In the genomic region with DNA sequence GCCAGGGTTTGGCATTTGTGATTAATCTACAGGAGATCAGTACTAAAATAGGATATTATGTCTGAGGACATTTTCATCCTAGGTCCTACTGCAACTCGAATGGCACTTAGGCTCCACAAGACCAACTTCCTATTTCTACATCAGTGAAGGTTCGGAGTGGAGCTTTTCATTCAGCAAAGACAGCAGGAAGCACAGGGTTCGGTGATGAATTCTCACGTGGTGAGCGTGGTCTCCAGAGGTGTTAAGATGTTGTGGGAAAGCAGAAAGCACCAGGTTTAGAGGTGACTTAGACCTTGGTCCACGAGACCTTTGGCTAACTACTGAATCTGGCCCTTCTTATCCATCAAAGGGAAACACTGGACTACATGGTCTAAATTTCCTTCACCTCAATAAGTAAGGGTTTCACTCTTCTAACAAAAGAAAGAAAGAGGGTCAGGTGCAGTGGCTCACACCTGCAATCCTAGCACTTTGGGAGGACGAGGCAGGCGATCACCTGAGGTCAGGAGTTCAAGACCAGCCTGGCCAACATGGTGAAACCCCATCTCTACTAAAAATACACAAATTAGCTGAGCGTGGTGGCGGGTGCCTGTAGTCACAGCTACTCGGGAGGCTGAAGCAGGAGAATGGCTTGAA, we compare ENCODE assay signal across 12 cellular contexts. TPM values are rescaled to one million over a fixed set of nuclear protein-coding genes. Genes with fewer than 3 reads are reported as not detected.
A peak's percentile ranks its signal among the peaks of the same experiment; 100 is the strongest.
DNase-seq lines count a peak whose midpoint lies in the region; ATAC-seq and TF ChIP-seq lines count a peak whose summit lies in the region.
"Had no signal": no experiment of that assay in that cellular context is flagged by ENCODE, and none has a peak within 500 bp of the region (broad histone marks: within the 10 kb centered on the region; RNA-seq: fewer than 3 reads in every experiment).

No MANE protein-coding gene starts in this region.

- no peaks in the 10 kb centered on the region for H3K27me3 ChIP-seq in CD8-positive, alpha-beta T cell (ENCODE audit: insufficient read depth, low read length)

- no peaks in the 10 kb centered on the region for H3K27me3 Mint-ChIP-seq in CD8-positive, alpha-beta T cell (ENCODE audit: low read depth)
- no peaks in the 10 kb centered on the region for H3K27me3 Mint-ChIP-seq in activated T-helper 17 cell treated with anti-CD3 and anti-CD28 coated beads, Interleukin-2, amount 50 U/mL, for 72 hours
- H3K27me3 Mint-ChIP-seq in natural killer cell (ENCODE audit: low read depth in 2 of 2), result no peaks in the 10 kb centered on the region

- ATAC-seq in CD8-positive, alpha-beta T cell, result peak; percentile 53
- peak; percentile 34 for ATAC-seq in activated T-helper 17 cell treated with anti-CD3 and anti-CD28 coated beads, Interleukin-2, amount 50 U/mL, for 72 hours (replicated peaks)
- ATAC-seq in natural killer cell (peak; percentile 75 to 92 (median 85)), left lobe of liver (no peak)
- ATAC-seq: HCT116 had no signal

- H3K9me3 Mint-ChIP-seq in CD8-positive, alpha-beta T cell, result no peaks in the 10 kb centered on the region
- H3K9me3 Mint-ChIP-seq in activated T-helper 17 cell treated with anti-CD3 and anti-CD28 coated beads, Interleukin-2, amount 50 U/mL, for 72 hours, result no peaks in the 10 kb centered on the region
- no peaks in the 10 kb centered on the region for H3K9me3 Mint-ChIP-seq in natural killer cell

- POLR2A ChIA-PET in CD8-positive, alpha-beta T cell (lab: Charles Lee), result no interaction called here

- peak in 6 of 7 experiments; percentile 21 to 58 (median 39) for DNase-seq in CD8-positive, alpha-beta T cell
- DNase-seq in MV-4-11 (lab: John Stamatoyannopoulos, UW), result peak; percentile 67
- peak; percentile 71 for DNase-seq in natural killer cell
- no peak for DNase-seq in glomerular visceral epithelial cell (ENCODE audit: extremely low spot score)
- no peak for DNase-seq in GM19238 (ENCODE audit: insufficient read length, low spot score)
- no peak for DNase-seq in left lobe of liver (ENCODE audit: low spot score)
- no peak for DNase-seq in NCI-H774 (lab: John Stamatoyannopoulos, UW)
- DNase-seq: DMS79, NCI-H2081 treated with DMSO at 0.1 percent for 48 hours, SW 1271 had no signal

- intact Hi-C loops in CD8-positive, alpha-beta T cell (cut with DNase I, micrococcal nuclease), result loop anchor here in 1 of 2 experiments (2.0 kb wide), 1 partner anchor 14 kb away; a partner anchor contains a TSS
- intact Hi-C loops in natural killer cell (cut with micrococcal nuclease), result loop anchor here (1.0 kb wide), 1 partner anchor 12 kb away; no protein-coding TSS in a partner anchor

- H3K36me3 Mint-ChIP-seq in CD8-positive, alpha-beta T cell, result no peaks in the 10 kb centered on the region
- no peaks in the 10 kb centered on the region for H3K36me3 Mint-ChIP-seq in activated T-helper 17 cell treated with anti-CD3 and anti-CD28 coated beads, Interleukin-2, amount 50 U/mL, for 72 hours (ENCODE audit: low read depth)
- no peaks in the 10 kb centered on the region for H3K36me3 Mint-ChIP-seq in natural killer cell

- no peaks in the 10 kb centered on the region for H3K36me3 ChIP-seq in CD8-positive, alpha-beta T cell (ENCODE audit: insufficient read depth, low read length)

- H3K9me3 ChIP-seq in CD8-positive, alpha-beta T cell (ENCODE audit: low read length), result no peaks in the 10 kb centered on the region

- H3K4me1 Mint-ChIP-seq in CD8-positive, alpha-beta T cell (ENCODE audit: low read depth), result peaks cover 20% of the 10 kb centered on the region
- peaks cover 15% of the 10 kb centered on the region for H3K4me1 Mint-ChIP-seq in activated T-helper 17 cell treated with anti-CD3 and anti-CD28 coated beads, Interleukin-2, amount 50 U/mL, for 72 hours
- peaks cover 41 to 44% of the 10 kb centered on the region in 2 donors for H3K4me1 Mint-ChIP-seq in natural killer cell

- no peak for TF ChIP-seq CTCF in CD8-positive, alpha-beta T cell (IDR thresholded peaks at IDR 0.05)
- no peak for TF ChIP-seq CTCF in natural killer cell (IDR thresholded peaks at IDR 0.05)

- peaks cover 16% of the 10 kb centered on the region for H3K4me1 ChIP-seq in CD8-positive, alpha-beta T cell (ENCODE audit: insufficient read depth, low read length)

- no peak overlapping the region for H3K27ac ChIP-seq in CD8-positive, alpha-beta T cell (ENCODE audit: low read depth, low read length)

- no peak overlapping the region for H3K4me3 ChIP-seq in CD8-positive, alpha-beta T cell (ENCODE audit: low read depth, low read length)

- peak overlapping the region; percentile 77 for H3K27ac Mint-ChIP-seq in CD8-positive, alpha-beta T cell
- H3K27ac Mint-ChIP-seq in activated T-helper 17 cell treated with anti-CD3 and anti-CD28 coated beads, Interleukin-2, amount 50 U/mL, for 72 hours, result peak overlapping the region; percentile 78
- peak overlapping the region; percentile 69 to 92 for H3K27ac Mint-ChIP-seq in natural killer cell

- peak overlapping the region; percentile 64 for H3K4me3 Mint-ChIP-seq in CD8-positive, alpha-beta T cell
- H3K4me3 Mint-ChIP-seq in activated T-helper 17 cell treated with anti-CD3 and anti-CD28 coated beads, Interleukin-2, amount 50 U/mL, for 72 hours, result peak overlapping the region; percentile 86
- H3K4me3 Mint-ChIP-seq in natural killer cell, result peak overlapping the region; percentile 54

- CTCF ChIA-PET in CD8-positive, alpha-beta T cell (lab: Charles Lee), result interaction anchor here (0.6 to 1.3 kb wide), 3 partner anchors 9 to 38 kb away, joined by 3 to 6 read pairs (median 4); no protein-coding TSS in a partner anchor

RNA-seq across cellular contexts. Expression of a gene that starts 14.0 kb away (rescaled TPM):
- total RNA-seq in CD8-positive, alpha-beta T cell, result 100 to 1,000 TPM; 108 to 116 TPM
- 100 to 1,000 TPM in 1 of 2 donors, 10 to 100 TPM in 1; 81.9 to 117 TPM for total RNA-seq in activated T-helper 17 cell treated with anti-CD3 and anti-CD28 coated beads, Interleukin-2, amount 50 U/mL, for 72 hours
- total RNA-seq in natural killer cell (100 to 1,000 TPM; 274 to 355 (median 292) TPM), left lobe of liver (31.7 TPM)

Comparison
In these comparisons a context has a peak if more than half of its experiments do, and no peak if none do; other contexts are left out.
1. DNase-seq: peak in CD8-positive, alpha-beta T cell (6 of 7), MV-4-11 (single experiment) and natural killer cell (single experiment); none in glomerular visceral epithelial cell (single experiment), GM19238 (single experiment), left lobe of liver (single experiment) and NCI-H774 (single experiment).
2. Peak in every context shown above with its lines, with median percentiles within 50 percentile points of each other: H3K27ac Mint-ChIP-seq and H3K4me3 Mint-ChIP-seq.